In genomic region chr17:7883781-7884386, GRCh38 we compare ENCODE assay signal across 8 cellular contexts. TPM values are rescaled to one million over a fixed set of nuclear protein-coding genes. Genes with fewer than 3 reads are reported as not detected.
DNase-seq lines count a peak whose midpoint lies in the region; ATAC-seq and TF ChIP-seq lines count a peak whose summit lies in the region.

No MANE protein-coding gene starts in this region.

- CTCF ChIA-PET in activated CD8-positive, alpha-beta T cell treated with anti-CD3 and anti-CD28 coated beads, Interleukin-2, amount 10 ng/mL, durations not matched to agents 7 days and 5 days (lab: Charles Lee): interaction anchor here (1.1 to 1.9 kb wide), 4 partner anchors 15 to 27 kb away, joined by 4 to 10 read pairs (median 6); partner anchors contain the start of gene NAA38

- DNase-seq in DMS53 (lab: John Stamatoyannopoulos, UW) (peak; percentile 78), foreskin melanocyte (peak; percentile 23), SKM-1 treated with dmso at 0.1 percent for 144 hours (lab: John Stamatoyannopoulos, UW; ENCODE audit: unreplicated experiment) (no peak), iPS-NIHi11 (ENCODE audit: low spot score) (no peak)
- peak; percentile 45 for DNase-seq in activated CD8-positive, alpha-beta T cell treated with anti-CD3 and anti-CD28 coated beads, Interleukin-2, amount 10 ng/mL, durations not matched to agents 7 days and 5 days
- DNase-seq in stimulated activated CD4-positive, alpha-beta T cell treated with anti-CD3 and anti-CD28 coated beads, Interleukin-2, amount 100 ng/mL, for 24 hours: peak; percentile 27 to 34

- H3K4me3 ChIP-seq in Loucy (ENCODE audit: low read length, poor library complexity, severe bottlenecking): peak overlapping the region; percentile 74

- H3K4me3 Mint-ChIP-seq in activated CD8-positive, alpha-beta T cell treated with anti-CD3 and anti-CD28 coated beads, Interleukin-2, amount 10 ng/mL, durations not matched to agents 7 days and 5 days: peak overlapping the region; percentile 72

- H3K27me3 Mint-ChIP-seq in activated CD8-positive, alpha-beta T cell treated with anti-CD3 and anti-CD28 coated beads, Interleukin-2, amount 10 ng/mL, durations not matched to agents 7 days and 5 days (ENCODE audit: low read depth): no peaks in the 10 kb centered on the region

- no peaks in the 10 kb centered on the region for H3K9me3 Mint-ChIP-seq in activated CD8-positive, alpha-beta T cell treated with anti-CD3 and anti-CD28 coated beads, Interleukin-2, amount 10 ng/mL, durations not matched to agents 7 days and 5 days (ENCODE audit: insufficient read depth)

- no peaks in the 10 kb centered on the region for H3K36me3 ChIP-seq in Loucy (ENCODE audit: insufficient read depth, low read length)

- H3K9me2 ChIP-seq in Loucy (replicated peaks; ENCODE audit: low read depth, low read length): no peaks in the 10 kb centered on the region

- H3K4me1 ChIP-seq in Loucy (ENCODE audit: insufficient read depth, low read length, poor library complexity, severe bottlenecking): peaks cover 61% of the 10 kb centered on the region

- peak overlapping the region; percentile 86 for H3K9ac ChIP-seq in Loucy (ENCODE audit: low read depth, low read length, poor library complexity, severe bottlenecking)

- ATAC-seq in activated CD8-positive, alpha-beta T cell treated with anti-CD3 and anti-CD28 coated beads, Interleukin-2, amount 10 ng/mL, durations not matched to agents 7 days and 5 days: no peak
- no peak for ATAC-seq in HG03342 (IDR thresholded peaks at IDR 0.05; ENCODE audit: unreplicated experiment)

- H3K9me3 ChIP-seq in Loucy (ENCODE audit: insufficient read depth, low read depth, low read length): no peaks in the 10 kb centered on the region

- H4K20me1 ChIP-seq in Loucy (ENCODE audit: insufficient read depth, low read length, poor library complexity, severe bottlenecking): peaks cover 13% of the 10 kb centered on the region

- POLR2A ChIA-PET in activated CD8-positive, alpha-beta T cell treated with anti-CD3 and anti-CD28 coated beads, Interleukin-2, amount 10 ng/mL, durations not matched to agents 7 days and 5 days (lab: Charles Lee): interaction anchor here (0.6 to 1.0 kb wide), 4 partner anchors 20 to 290 kb away, joined by 3 to 4 read pairs (median 4); no protein-coding TSS in a partner anchor

- H3F3A ChIP-seq in Loucy (ENCODE audit: low read depth): peaks cover 22% of the 10 kb centered on the region

- peaks cover 75% of the 10 kb centered on the region for H3K79me2 ChIP-seq in Loucy (ENCODE audit: insufficient read depth, low read length)

- H3K27me3 ChIP-seq in Loucy (ENCODE audit: insufficient read depth, low read length, poor library complexity, severe bottlenecking): no peaks in the 10 kb centered on the region

- peaks cover 4% of the 10 kb centered on the region for H3K36me3 Mint-ChIP-seq in activated CD8-positive, alpha-beta T cell treated with anti-CD3 and anti-CD28 coated beads, Interleukin-2, amount 10 ng/mL, durations not matched to agents 7 days and 5 days (ENCODE audit: low read depth)

- no peaks in the 10 kb centered on the region for H3K4me1 Mint-ChIP-seq in activated CD8-positive, alpha-beta T cell treated with anti-CD3 and anti-CD28 coated beads, Interleukin-2, amount 10 ng/mL, durations not matched to agents 7 days and 5 days (ENCODE audit: low read depth)

- H3K27ac Mint-ChIP-seq in activated CD8-positive, alpha-beta T cell treated with anti-CD3 and anti-CD28 coated beads, Interleukin-2, amount 10 ng/mL, durations not matched to agents 7 days and 5 days: peak overlapping the region; percentile 79

- peak overlapping the region; percentile 92 for H3K4me2 ChIP-seq in Loucy (ENCODE audit: low read depth, low read length, poor library complexity, severe bottlenecking)

- TF ChIP-seq CTCF in Loucy (conservative IDR thresholded peaks at IDR 0.05; ENCODE audit: low read length): no peak

- no peak overlapping the region for H2AFZ ChIP-seq in Loucy (ENCODE audit: low read length)

RNA-seq across cellular contexts. Expression of gene CHD3, which starts 4.7 kb away (rescaled TPM):
- 100 to 1,000 TPM; 125 to 129 TPM for total RNA-seq in activated CD8-positive, alpha-beta T cell treated with anti-CD3 and anti-CD28 coated beads, Interleukin-2, amount 10 ng/mL, durations not matched to agents 7 days and 5 days

RNA-seq across cellular contexts. Expression of gene CYB5D1, which starts 26.1 kb away (rescaled TPM):
- total RNA-seq in activated CD8-positive, alpha-beta T cell treated with anti-CD3 and anti-CD28 coated beads, Interleukin-2, amount 10 ng/mL, durations not matched to agents 7 days and 5 days: 10 to 100 TPM in 1 of 2 experiments, 1 to 10 TPM in 1; 9.8 to 11.2 TPM

RNA-seq across cellular contexts. Expression of gene NAA38, which starts 26.5 kb away (rescaled TPM):
- 10 to 100 TPM; 92.7 to 93.1 TPM for total RNA-seq in activated CD8-positive, alpha-beta T cell treated with anti-CD3 and anti-CD28 coated beads, Interleukin-2, amount 10 ng/mL, durations not matched to agents 7 days and 5 days

RNA-seq across cellular contexts. Expression of gene TMEM88, which starts 29.0 kb away (rescaled TPM):
- 1 to 10 TPM in 1 of 2 experiments, under 1 TPM in 1; 0.87 to 1.2 TPM for total RNA-seq in activated CD8-positive, alpha-beta T cell treated with anti-CD3 and anti-CD28 coated beads, Interleukin-2, amount 10 ng/mL, durations not matched to agents 7 days and 5 days

RNA-seq across cellular contexts. Expression of gene RNF227, which starts 32.2 kb away (rescaled TPM):
- 1 to 10 TPM; 4.2 TPM for total RNA-seq in activated CD8-positive, alpha-beta T cell treated with anti-CD3 and anti-CD28 coated beads, Interleukin-2, amount 10 ng/mL, durations not matched to agents 7 days and 5 days

Comparison
In these comparisons a context has a peak if more than half of its experiments do, and no peak if none do; other contexts are left out.
1. DNase-seq: peak in DMS53 (single experiment), activated CD8-positive, alpha-beta T cell treated with anti-CD3 and anti-CD28 coated beads, Interleukin-2, amount 10 ng/mL, durations not matched to agents 7 days and 5 days (single experiment), foreskin melanocyte (single experiment) and stimulated activated CD4-positive, alpha-beta T cell treated with anti-CD3 and anti-CD28 coated beads, Interleukin-2, amount 100 ng/mL, for 24 hours (2 of 2); none in SKM-1 treated with dmso at 0.1 percent for 144 hours (single experiment) and iPS-NIHi11 (single experiment).